Comparison of ENCODE assay signal across 8 cellular contexts in the genomic region with DNA sequence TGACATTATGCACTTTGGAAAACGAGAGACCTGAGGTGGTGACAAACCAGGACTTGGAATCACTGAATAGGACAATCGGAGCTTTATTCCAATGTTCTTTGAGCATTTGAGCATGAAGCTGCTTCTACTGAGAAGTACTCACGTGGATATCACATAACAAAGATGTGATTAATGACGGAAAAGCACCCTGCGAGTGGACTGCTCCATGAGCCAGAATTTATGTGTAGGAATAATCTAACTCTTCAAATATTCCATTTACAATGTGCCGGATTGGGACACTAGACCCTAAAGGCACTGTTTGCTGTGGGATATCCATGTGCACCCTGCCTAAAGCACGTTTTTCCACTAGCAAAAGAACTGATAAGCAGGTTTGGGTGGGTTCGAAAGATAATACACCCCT. TPM values are rescaled to one million over a fixed set of nuclear protein-coding genes. Genes with fewer than 3 reads are reported as not detected.
DNase-seq lines count a peak whose midpoint lies in the region; ATAC-seq lines count a peak whose summit lies in the region.

No MANE protein-coding gene starts in this region.

- H3K9me3 Mint-ChIP-seq in activated CD8-positive, alpha-beta memory T cell treated with anti-CD3 and anti-CD28 coated beads, Interleukin-2, amount 10 ng/mL, durations not matched to agents 7 days and 5 days (ENCODE audit: low read depth) = no peaks in the 10 kb centered on the region
- no peaks in the 10 kb centered on the region for H3K9me3 Mint-ChIP-seq in activated T-helper 17 cell treated with anti-CD3 and anti-CD28 coated beads, Interleukin-2, amount 50 U/mL, for 72 hours

- peak overlapping the region; percentile 99 for H3K27ac ChIP-seq in temporal lobe (ENCODE audit: low read depth, low read length)

- H3K27me3 Mint-ChIP-seq in activated CD8-positive, alpha-beta memory T cell treated with anti-CD3 and anti-CD28 coated beads, Interleukin-2, amount 10 ng/mL, durations not matched to agents 7 days and 5 days = no peaks in the 10 kb centered on the region
- no peaks in the 10 kb centered on the region for H3K27me3 Mint-ChIP-seq in activated T-helper 17 cell treated with anti-CD3 and anti-CD28 coated beads, Interleukin-2, amount 50 U/mL, for 72 hours

- H3K27ac Mint-ChIP-seq in activated CD8-positive, alpha-beta memory T cell treated with anti-CD3 and anti-CD28 coated beads, Interleukin-2, amount 10 ng/mL, durations not matched to agents 7 days and 5 days = peak overlapping the region; percentile 95
- H3K27ac Mint-ChIP-seq in activated T-helper 17 cell treated with anti-CD3 and anti-CD28 coated beads, Interleukin-2, amount 50 U/mL, for 72 hours = peak overlapping the region; percentile 95

- H3K36me3 Mint-ChIP-seq in activated CD8-positive, alpha-beta memory T cell treated with anti-CD3 and anti-CD28 coated beads, Interleukin-2, amount 10 ng/mL, durations not matched to agents 7 days and 5 days = peaks cover 16% of the 10 kb centered on the region
- H3K36me3 Mint-ChIP-seq in activated T-helper 17 cell treated with anti-CD3 and anti-CD28 coated beads, Interleukin-2, amount 50 U/mL, for 72 hours (ENCODE audit: low read depth) = peaks cover 34% of the 10 kb centered on the region

- CTCF ChIA-PET in activated CD8-positive, alpha-beta memory T cell treated with anti-CD3 and anti-CD28 coated beads, Interleukin-2, amount 10 ng/mL, durations not matched to agents 7 days and 5 days (lab: Charles Lee) = interaction anchor here (0.8 to 2.7 kb wide), 26 partner anchors 9 to 250 kb away, joined by 3 to 41 read pairs (median 4); a partner anchor contains a TSS

- DNase-seq in activated CD8-positive, alpha-beta memory T cell treated with anti-CD3 and anti-CD28 coated beads, Interleukin-2, amount 10 ng/mL, durations not matched to agents 7 days and 5 days = no peak
- DNase-seq in activated CD8-positive, alpha-beta memory T cell treated with anti-CD3 and anti-CD28 coated beads, Interleukin-2, amount 50 U/mL, for 48 hours = no peak
- DNase-seq in kidney tubule cell (ENCODE audit: low spot score) = peak; percentile 69
- no peak for DNase-seq in activated effector memory CD4-positive, alpha-beta T cell treated with anti-CD3 and anti-CD28 coated beads, Interleukin-2, amount 50 U/mL, for 16 hours
- DNase-seq in mucosa of gallbladder (ENCODE audit: low spot score) = no peak

- H3K4me1 Mint-ChIP-seq in activated CD8-positive, alpha-beta memory T cell treated with anti-CD3 and anti-CD28 coated beads, Interleukin-2, amount 10 ng/mL, durations not matched to agents 7 days and 5 days = peaks cover 32% of the 10 kb centered on the region
- H3K4me1 Mint-ChIP-seq in activated T-helper 17 cell treated with anti-CD3 and anti-CD28 coated beads, Interleukin-2, amount 50 U/mL, for 72 hours = peaks cover 14% of the 10 kb centered on the region

- no peak overlapping the region for H3K4me3 Mint-ChIP-seq in activated CD8-positive, alpha-beta memory T cell treated with anti-CD3 and anti-CD28 coated beads, Interleukin-2, amount 10 ng/mL, durations not matched to agents 7 days and 5 days
- peak overlapping the region; percentile 79 for H3K4me3 Mint-ChIP-seq in activated T-helper 17 cell treated with anti-CD3 and anti-CD28 coated beads, Interleukin-2, amount 50 U/mL, for 72 hours

- no peak for ATAC-seq in activated CD8-positive, alpha-beta memory T cell treated with anti-CD3 and anti-CD28 coated beads, Interleukin-2, amount 10 ng/mL, durations not matched to agents 7 days and 5 days
- no peak for ATAC-seq in activated T-helper 17 cell treated with anti-CD3 and anti-CD28 coated beads, Interleukin-2, amount 50 U/mL, for 72 hours (replicated peaks)
- ATAC-seq in GM19467 (IDR thresholded peaks at IDR 0.05; ENCODE audit: unreplicated experiment) = no peak

RNA-seq across cellular contexts. Expression of a gene that starts 0.9 kb away (rescaled TPM):
- 10 to 100 TPM; 43.0 to 69.0 TPM for total RNA-seq in activated CD8-positive, alpha-beta memory T cell treated with anti-CD3 and anti-CD28 coated beads, Interleukin-2, amount 10 ng/mL, durations not matched to agents 7 days and 5 days
- total RNA-seq in activated T-helper 17 cell treated with anti-CD3 and anti-CD28 coated beads, Interleukin-2, amount 50 U/mL, for 72 hours = 100 to 1,000 TPM in 1 of 2 donors, 10 to 100 TPM in 1; 68.8 to 125 TPM
- total RNA-seq in temporal lobe = 10.6 TPM
- 65.9 TPM for total RNA-seq in mucosa of gallbladder

RNA-seq across cellular contexts. Expression of a gene that starts 48.1 kb away (rescaled TPM):
- 10 to 100 TPM; 16.3 to 20.5 TPM for total RNA-seq in activated CD8-positive, alpha-beta memory T cell treated with anti-CD3 and anti-CD28 coated beads, Interleukin-2, amount 10 ng/mL, durations not matched to agents 7 days and 5 days
- 10 to 100 TPM; 19.5 to 25.2 TPM for total RNA-seq in activated T-helper 17 cell treated with anti-CD3 and anti-CD28 coated beads, Interleukin-2, amount 50 U/mL, for 72 hours
- 24.3 TPM for total RNA-seq in temporal lobe
- total RNA-seq in mucosa of gallbladder = 36.9 TPM
